Comparison of ENCODE assay signal across 14 cellular contexts in genomic region chr3:179474480-179474879, GRCh38.
"Had no signal": no experiment of that assay in that cellular context is flagged by ENCODE, and none has a peak within 500 bp of the region (broad histone marks: within the 10 kb centered on the region; RNA-seq: fewer than 3 reads in every experiment).

No MANE protein-coding gene starts in this region.

- H3K9me3 ChIP-seq: lower lobe of right lung, mucosa of descending colon, psoas muscle, right lobe of liver had no signal

- H3K27ac ChIP-seq: epithelial cell of prostate, lower lobe of right lung, psoas muscle had no signal

- H3K27me3 ChIP-seq: right lobe of liver had no signal

- H3K36me3 ChIP-seq: lower lobe of right lung, right lobe of liver had no signal

- ATAC-seq: lower lobe of right lung; mucosa of descending colon; natural killer cell treated with Interleukin-12 subunit alpha and Interleukin-12 subunit beta and Interleukin-15 and Interleukin-18, amount 100 ng/mL, for 72 hours; psoas muscle had no signal

- DNase-seq: activated naive CD4-positive, alpha-beta T cell treated with anti-CD3 and anti-CD28 coated beads, Interleukin-2, amount 50 U/mL, for 16 hours; caudate nucleus; effector memory CD4-positive, alpha-beta T cell; hippocampal formation; lower lobe of right lung; mucosa of descending colon; psoas muscle; right lobe of liver; stimulated activated CD4-positive, alpha-beta T cell treated with anti-CD3 and anti-CD28 coated beads, Interleukin-12 subunit alpha, Interleukin-12 subunit beta, amount 100 ng/mL, for 4 hours; stimulated activated naive CD4-positive, alpha-beta T cell treated with Interleukin-2 at 50 U/mL for 16 hours; trophoblast cell had no signal

- H3K4me3 ChIP-seq: coronary artery, lower lobe of right lung, mucosa of descending colon, psoas muscle, right lobe of liver had no signal

- H3K4me1 ChIP-seq: lower lobe of right lung, right lobe of liver had no signal
